Comparison of ENCODE assay signal across 1 cellular context in the genomic region with DNA sequence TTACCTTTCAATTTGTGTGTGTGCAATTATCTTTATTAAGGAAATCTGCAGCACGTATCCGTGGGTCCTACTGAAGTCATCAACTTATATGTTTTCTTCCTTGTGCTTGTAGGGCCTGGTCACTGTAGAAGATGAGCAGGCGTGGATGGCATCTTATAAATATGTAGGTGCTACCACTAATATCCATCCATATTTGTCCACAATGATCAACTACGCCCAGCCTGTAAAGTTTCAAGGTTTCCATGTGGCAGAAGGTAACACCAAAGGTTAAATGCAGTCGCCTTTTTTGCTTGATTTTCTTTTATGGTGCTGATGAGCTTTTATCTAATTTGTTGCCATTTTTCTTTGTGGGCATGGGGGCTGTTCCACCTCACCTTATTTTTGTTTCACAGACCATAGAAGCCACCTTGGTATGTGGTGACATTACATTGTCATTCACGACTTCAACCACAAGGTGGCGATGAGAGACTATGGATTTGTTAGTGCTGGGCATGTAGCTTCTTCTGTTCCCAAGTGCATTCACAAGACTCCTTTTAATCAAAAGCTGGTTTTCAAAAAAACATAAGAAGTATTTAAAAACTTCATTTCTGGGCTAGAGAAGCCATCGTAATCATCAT.
TF ChIP-seq lines count a peak whose summit lies in the region.

No MANE protein-coding gene starts in this region.

TF ChIP-seq in SK-N-SH, 30 proteins besides CTCF, POLR2A, EP300 and RAD21 (continued from another document):
- TF ChIP-seq, protein P1, sequence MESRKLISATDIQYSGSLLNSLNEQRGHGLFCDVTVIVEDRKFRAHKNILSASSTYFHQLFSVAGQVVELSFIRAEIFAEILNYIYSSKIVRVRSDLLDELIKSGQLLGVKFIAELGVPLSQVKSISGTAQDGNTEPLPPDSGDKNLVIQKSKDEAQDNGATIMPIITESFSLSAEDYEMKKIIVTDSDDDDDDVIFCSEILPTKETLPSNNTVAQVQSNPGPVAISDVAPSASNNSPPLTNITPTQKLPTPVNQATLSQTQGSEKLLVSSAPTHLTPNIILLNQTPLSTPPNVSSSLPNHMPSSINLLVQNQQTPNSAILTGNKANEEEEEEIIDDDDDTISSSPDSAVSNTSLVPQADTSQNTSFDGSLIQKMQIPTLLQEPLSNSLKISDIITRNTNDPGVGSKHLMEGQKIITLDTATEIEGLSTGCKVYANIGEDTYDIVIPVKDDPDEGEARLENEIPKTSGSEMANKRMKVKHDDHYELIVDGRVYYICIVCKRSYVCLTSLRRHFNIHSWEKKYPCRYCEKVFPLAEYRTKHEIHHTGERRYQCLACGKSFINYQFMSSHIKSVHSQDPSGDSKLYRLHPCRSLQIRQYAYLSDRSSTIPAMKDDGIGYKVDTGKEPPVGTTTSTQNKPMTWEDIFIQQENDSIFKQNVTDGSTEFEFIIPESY (IDR thresholded peaks at IDR 0.05; ENCODE audit: borderline replicate concordance, low read depth) = no peak
